In genomic region chr15:101107101-101107500, GRCh38 we compare ENCODE assay signal across 24 cellular contexts.
"Had no signal": no experiment of that assay in that cellular context is flagged by ENCODE, and none has a peak within 500 bp of the region (broad histone marks: within the 10 kb centered on the region; RNA-seq: fewer than 3 reads in every experiment).

No MANE protein-coding gene starts in this region.

- ATAC-seq: foreskin keratinocyte; gastroesophageal sphincter; heart left ventricle; left cardiac atrium; left lung; naive thymus-derived CD4-positive, alpha-beta T cell; psoas muscle; right cardiac atrium; stimulated activated naive CD8-positive, alpha-beta T cell treated with anti-CD3 and anti-CD28 coated beads, Interleukin-15, amount 100 ng/mL, for 72 hours had no signal

- H3K27me3 ChIP-seq: colonic mucosa, esophagus muscularis mucosa, foreskin keratinocyte, gastroesophageal sphincter, heart left ventricle, hepatocyte, left lung, sigmoid colon, suprapubic skin, transverse colon, vagina had no signal

- H3K4me3 Mint-ChIP-seq: dendritic cell treated with granulocyte-macrophage colony-stimulating factor and Interleukin-4, amounts not matched to agents 40 ng/mL and 50 ng/mL, for 4 days; naive thymus-derived CD4-positive, alpha-beta T cell; stimulated activated naive CD8-positive, alpha-beta T cell treated with anti-CD3 and anti-CD28 coated beads, Interleukin-15, amount 100 ng/mL, for 72 hours had no signal

- H3K27ac Mint-ChIP-seq: dendritic cell treated with granulocyte-macrophage colony-stimulating factor and Interleukin-4, amounts not matched to agents 40 ng/mL and 50 ng/mL, for 4 days; stimulated activated naive CD8-positive, alpha-beta T cell treated with anti-CD3 and anti-CD28 coated beads, Interleukin-15, amount 100 ng/mL, for 72 hours had no signal

- H3K4me1 ChIP-seq: colonic mucosa, foreskin keratinocyte, gastroesophageal sphincter, left lung, psoas muscle, sigmoid colon, transverse colon had no signal

- DNase-seq: colonic mucosa; effector CD8-positive, alpha-beta T cell; foreskin keratinocyte; heart left ventricle; left cardiac atrium; left lung; mammary epithelial cell; midbrain; naive thymus-derived CD4-positive, alpha-beta T cell; nucleus accumbens; psoas muscle; sigmoid colon; stimulated activated CD4-positive, alpha-beta T cell treated with anti-CD3 and anti-CD28 coated beads, Interleukin-4, amount 100 ng/mL, for 1 hour; stimulated activated CD8-positive, alpha-beta memory T cell treated with anti-CD3 and anti-CD28 coated beads, Interleukin-4, amount 100 ng/mL, for 48 hours; stimulated activated naive CD4-positive, alpha-beta T cell; stimulated activated naive CD8-positive, alpha-beta T cell treated with anti-CD3 and anti-CD28 coated beads, Interleukin-15, amount 100 ng/mL, for 72 hours; transverse colon had no signal

- H3K27ac ChIP-seq: colonic mucosa, esophagus muscularis mucosa, foreskin keratinocyte, gastroesophageal sphincter, heart left ventricle, hepatocyte, left lung, psoas muscle, sigmoid colon, suprapubic skin, transverse colon, vagina had no signal

- H3K4me3 ChIP-seq: colonic mucosa, esophagus muscularis mucosa, gastroesophageal sphincter, heart left ventricle, hepatocyte, left lung, psoas muscle, sigmoid colon, suprapubic skin, transverse colon, vagina had no signal

- H3K36me3 Mint-ChIP-seq: naive thymus-derived CD4-positive, alpha-beta T cell had no signal

- H3K9me3 Mint-ChIP-seq: naive thymus-derived CD4-positive, alpha-beta T cell; stimulated activated naive CD8-positive, alpha-beta T cell treated with anti-CD3 and anti-CD28 coated beads, Interleukin-15, amount 100 ng/mL, for 72 hours had no signal

- H3K27me3 Mint-ChIP-seq: naive thymus-derived CD4-positive, alpha-beta T cell; stimulated activated naive CD8-positive, alpha-beta T cell treated with anti-CD3 and anti-CD28 coated beads, Interleukin-15, amount 100 ng/mL, for 72 hours had no signal

- H3K4me1 Mint-ChIP-seq: naive thymus-derived CD4-positive, alpha-beta T cell had no signal

- H3K9me3 ChIP-seq: colonic mucosa, esophagus muscularis mucosa, gastroesophageal sphincter, heart left ventricle, left lung, psoas muscle, sigmoid colon, suprapubic skin, transverse colon, vagina had no signal

- H3K36me3 ChIP-seq: colonic mucosa, esophagus muscularis mucosa, gastroesophageal sphincter, heart left ventricle, left lung, sigmoid colon, suprapubic skin, transverse colon, vagina had no signal
